ENCODE assay signal across 9 cellular contexts in genomic region chr6:5398530-5398929, GRCh38.
A peak's percentile ranks its signal among the peaks of the same experiment; 100 is the strongest.
DNase-seq lines count a peak whose midpoint lies in the region; ATAC-seq and FAIRE-seq lines count a peak whose summit lies in the region.
"Had no signal": no experiment of that assay in that cellular context is flagged by ENCODE, and none has a peak within 500 bp of the region (broad histone marks: within the 10 kb centered on the region; RNA-seq: fewer than 3 reads in every experiment).

No MANE protein-coding gene starts in this region.

- H3K27ac ChIP-seq in SK-N-MC (no peak overlapping the region), small intestine (ENCODE audit: low read depth in 1 of 2, low read length in 1 of 2) (no peak overlapping the region)

- no peaks in the 10 kb centered on the region for H3K36me3 ChIP-seq in SK-N-MC (ENCODE audit: insufficient read depth, low read length)
- no peaks in the 10 kb centered on the region for H3K36me3 ChIP-seq in small intestine (ENCODE audit: control insufficient read depth in 2 of 2, insufficient read depth in 2 of 2, low read length in 2 of 2)
- H3K36me3 ChIP-seq: HAP-1 had no signal

- no peak overlapping the region for H3K4me3 ChIP-seq in Jurkat, Clone E6-1 (ENCODE audit: low read length)
- H3K4me3 ChIP-seq in SK-N-MC (no peak overlapping the region), small intestine (ENCODE audit: low read depth in 1 of 2, low read length in 2 of 2) (no peak overlapping the region)
- H3K4me3 ChIP-seq: HAP-1 had no signal

- H3K4me1 ChIP-seq in small intestine (ENCODE audit: control insufficient read depth in 2 of 2, insufficient read depth in 1 of 2, low read depth in 1 of 2, low read length in 1 of 2): no peaks in the 10 kb centered on the region

- peak; percentile 53 for ATAC-seq in esophagus mucosa
- ATAC-seq in GM21528 (IDR thresholded peaks at IDR 0.05; ENCODE audit: low FRiP score, unreplicated experiment): no peak

- WGBS in small intestine, 3 donors: 41 to 71% (median 55%) methylated on average over 1 of the region's 1 CpG

- DNase-seq in stimulated activated CD4-positive, alpha-beta T cell treated with anti-CD3 and anti-CD28 coated beads, Interleukin-15, amount 100 ng/mL, for 24 hours: peak; percentile 37
- DNase-seq in stimulated activated CD4-positive, alpha-beta T cell treated with anti-CD3 and anti-CD28 coated beads, Interleukin-12 subunit alpha, Interleukin-12 subunit beta, amount 100 ng/mL, for 4 hours: no peak
- DNase-seq in Jurkat, Clone E6-1 (ENCODE audit: low read depth, low spot score): peak; percentile 72
- DNase-seq in SK-N-MC (ENCODE audit: low read depth, low spot score): peak; percentile 61
- DNase-seq in small intestine: peak; percentile 35
- DNase-seq in NCI-H128 (lab: John Stamatoyannopoulos, UW; ENCODE audit: unreplicated experiment): no peak

- no peaks in the 10 kb centered on the region for H3K9me3 ChIP-seq in SK-N-MC (ENCODE audit: low read depth, low read length)
- H3K9me3 ChIP-seq in small intestine (ENCODE audit: control insufficient read depth, low read depth): no peaks in the 10 kb centered on the region
- H3K9me3 ChIP-seq: HAP-1 had no signal

- FAIRE-seq in small intestine (lab: Jason Lieb, UNC): no peak

- H3K9ac ChIP-seq in SK-N-MC (ENCODE audit: insufficient read length): no peak overlapping the region

- H3K27me3 ChIP-seq in small intestine (ENCODE audit: control insufficient read depth in 2 of 2, insufficient read depth in 2 of 2, low read length in 2 of 2): no peaks in the 10 kb centered on the region

Comparison
In these comparisons a context has a peak if more than half of its experiments do, and no peak if none do; other contexts are left out.
1. DNase-seq: peak in stimulated activated CD4-positive, alpha-beta T cell treated with anti-CD3 and anti-CD28 coated beads, Interleukin-15, amount 100 ng/mL, for 24 hours (single experiment), Jurkat, Clone E6-1 (single experiment), SK-N-MC (single experiment) and small intestine (single experiment); none in stimulated activated CD4-positive, alpha-beta T cell treated with anti-CD3 and anti-CD28 coated beads, Interleukin-12 subunit alpha, Interleukin-12 subunit beta, amount 100 ng/mL, for 4 hours (single experiment) and NCI-H128 (single experiment).